Comparison of ENCODE assay signal across 22 cellular contexts in genomic region chr5:178469975-178470692, GRCh38.
DNase-seq lines count a peak whose midpoint lies in the region; ATAC-seq and TF ChIP-seq lines count a peak whose summit lies in the region.
"Had no signal": no experiment of that assay in that cellular context is flagged by ENCODE, and none has a peak within 500 bp of the region (broad histone marks: within the 10 kb centered on the region; RNA-seq: fewer than 3 reads in every experiment).

No MANE protein-coding gene starts in this region.

- peak; percentile 20 for DNase-seq in activated CD8-positive, alpha-beta memory T cell treated with anti-CD3 and anti-CD28 coated beads, Interleukin-2, amount 50 U/mL, for 48 hours
- DNase-seq in activated CD8-positive, alpha-beta memory T cell treated with anti-CD3 and anti-CD28 coated beads, Interleukin-2, amount 50 U/mL, for 4 hours = no peak
- peak; percentile 17 for DNase-seq in SK-N-DZ (ENCODE audit: low spot score)
- DNase-seq in left lobe of liver (ENCODE audit: low spot score) = peak; percentile 34
- DNase-seq in type B pancreatic cell (ENCODE audit: extremely low spot score, unreplicated experiment) = peak; percentile 60
- DNase-seq in LoVo (ENCODE audit: low spot score) = no peak
- no peak for DNase-seq in activated naive CD4-positive, alpha-beta T cell treated with anti-CD3 and anti-CD28 coated beads for 36 hours
- DNase-seq in MV-4-11 (lab: John Stamatoyannopoulos, UW) = no peak
- DNase-seq: activated CD4-positive, alpha-beta T cell treated with anti-CD3 and anti-CD28 coated beads for 36 hours; activated CD8-positive, alpha-beta T cell treated with anti-CD3 and anti-CD28 coated beads, Interleukin-2, amount 10 ng/mL, durations not matched to agents 7 days and 5 days; activated naive CD4-positive, alpha-beta T cell; activated T-cell treated with anti-CD3 and anti-CD28 coated beads, Interleukin-2, amount 50 U/mL, for 4 hours; body of pancreas; DMS79; IMR-90; islet precursor cell; natural killer cell; NCI-H1092; NCI-H1694 treated with DMSO at 0.1 percent for 48 hours; pancreas; spleen; T-helper 17 cell had no signal

- no peak overlapping the region for H3K4me3 Mint-ChIP-seq in type B pancreatic cell
- H3K4me3 Mint-ChIP-seq in activated naive CD4-positive, alpha-beta T cell treated with anti-CD3 and anti-CD28 coated beads for 36 hours = no peak overlapping the region
- H3K4me3 Mint-ChIP-seq: activated CD4-positive, alpha-beta T cell treated with anti-CD3 and anti-CD28 coated beads for 36 hours; activated CD8-positive, alpha-beta T cell treated with anti-CD3 and anti-CD28 coated beads, Interleukin-2, amount 10 ng/mL, durations not matched to agents 7 days and 5 days; activated T-cell treated with anti-CD3 and anti-CD28 coated beads, Interleukin-2, amount 50 U/mL, for 4 hours; natural killer cell; T-helper 17 cell had no signal

- H3K27me3 Mint-ChIP-seq in type B pancreatic cell = peaks cover 7% of the 10 kb centered on the region
- H3K27me3 Mint-ChIP-seq in activated naive CD4-positive, alpha-beta T cell treated with anti-CD3 and anti-CD28 coated beads for 36 hours (ENCODE audit: low read depth) = no peaks in the 10 kb centered on the region

- H3K9me3 Mint-ChIP-seq in type B pancreatic cell = peaks cover 3% of the 10 kb centered on the region
- no peaks in the 10 kb centered on the region for H3K9me3 Mint-ChIP-seq in activated naive CD4-positive, alpha-beta T cell treated with anti-CD3 and anti-CD28 coated beads for 36 hours
- H3K9me3 Mint-ChIP-seq: activated T-cell treated with anti-CD3 and anti-CD28 coated beads, Interleukin-2, amount 50 U/mL, for 4 hours; natural killer cell had no signal

- H3K27ac Mint-ChIP-seq in type B pancreatic cell = no peak overlapping the region
- no peak overlapping the region for H3K27ac Mint-ChIP-seq in activated naive CD4-positive, alpha-beta T cell treated with anti-CD3 and anti-CD28 coated beads for 36 hours
- H3K27ac Mint-ChIP-seq: activated CD4-positive, alpha-beta T cell treated with anti-CD3 and anti-CD28 coated beads for 36 hours; activated CD8-positive, alpha-beta T cell treated with anti-CD3 and anti-CD28 coated beads, Interleukin-2, amount 10 ng/mL, durations not matched to agents 7 days and 5 days; natural killer cell; T-helper 17 cell had no signal

- H3K36me3 Mint-ChIP-seq in type B pancreatic cell = no peaks in the 10 kb centered on the region
- no peaks in the 10 kb centered on the region for H3K36me3 Mint-ChIP-seq in activated naive CD4-positive, alpha-beta T cell treated with anti-CD3 and anti-CD28 coated beads for 36 hours (ENCODE audit: low read depth)
- H3K36me3 Mint-ChIP-seq: natural killer cell had no signal

- no peak for TF ChIP-seq CTCF in type B pancreatic cell (conservative IDR thresholded peaks at IDR 0.05)

- ATAC-seq in left lobe of liver = no peak
- ATAC-seq: activated CD4-positive, alpha-beta T cell treated with anti-CD3 and anti-CD28 coated beads for 36 hours; activated CD8-positive, alpha-beta T cell treated with anti-CD3 and anti-CD28 coated beads, Interleukin-2, amount 10 ng/mL, durations not matched to agents 7 days and 5 days; activated T-cell treated with anti-CD3 and anti-CD28 coated beads, Interleukin-2, amount 50 U/mL, for 4 hours; body of pancreas; natural killer cell; pancreas; T-helper 17 cell had no signal

- H3K4me1 Mint-ChIP-seq in type B pancreatic cell (ENCODE audit: unreplicated experiment) = peaks cover 50% of the 10 kb centered on the region
- peaks cover 7% of the 10 kb centered on the region for H3K4me1 Mint-ChIP-seq in activated naive CD4-positive, alpha-beta T cell treated with anti-CD3 and anti-CD28 coated beads for 36 hours (ENCODE audit: low read depth)
- H3K4me1 Mint-ChIP-seq: natural killer cell, T-helper 17 cell had no signal

- intact Hi-C loops in activated naive CD4-positive, alpha-beta T cell treated with anti-CD3 and anti-CD28 coated beads for 36 hours (cut with micrococcal nuclease) = no loop called here

- CTCF ChIA-PET in activated naive CD4-positive, alpha-beta T cell treated with anti-CD3 and anti-CD28 coated beads for 36 hours (lab: Charles Lee) = no interaction called here

Comparison
In these comparisons a context has a peak if more than half of its experiments do, and no peak if none do; other contexts are left out.
1. DNase-seq: peak in activated CD8-positive, alpha-beta memory T cell treated with anti-CD3 and anti-CD28 coated beads, Interleukin-2, amount 50 U/mL, for 48 hours (single experiment), SK-N-DZ (single experiment), left lobe of liver (single experiment) and type B pancreatic cell (single experiment); none in activated CD8-positive, alpha-beta memory T cell treated with anti-CD3 and anti-CD28 coated beads, Interleukin-2, amount 50 U/mL, for 4 hours (single experiment), LoVo (single experiment), activated naive CD4-positive, alpha-beta T cell treated with anti-CD3 and anti-CD28 coated beads for 36 hours (single experiment) and MV-4-11 (single experiment).